In the genomic region with DNA sequence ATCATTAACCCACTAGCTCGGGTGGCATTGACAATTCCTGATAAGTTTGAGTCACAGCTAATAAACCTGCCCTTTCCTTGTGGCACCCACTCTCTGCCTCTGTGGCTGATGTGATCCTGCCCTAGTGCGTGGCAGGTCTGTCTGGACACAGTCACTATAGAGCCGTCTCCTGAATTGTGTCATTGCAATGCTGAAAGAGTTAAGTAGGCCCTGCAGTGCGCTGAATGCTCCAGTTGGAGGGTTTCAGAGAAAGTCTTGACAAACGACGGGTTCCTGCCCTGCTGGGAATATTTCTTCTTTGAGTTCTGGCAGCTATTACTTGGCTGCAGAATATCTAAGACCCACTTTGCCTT, we compare ENCODE assay signal across 15 cellular contexts. TPM values are rescaled to one million over a fixed set of nuclear protein-coding genes. Genes with fewer than 3 reads are reported as not detected.
DNase-seq lines count a peak whose midpoint lies in the region; ATAC-seq and TF ChIP-seq lines count a peak whose summit lies in the region.
"Had no signal": no experiment of that assay in that cellular context is flagged by ENCODE, and none has a peak within 500 bp of the region (broad histone marks: within the 10 kb centered on the region; RNA-seq: fewer than 3 reads in every experiment).

No MANE protein-coding gene starts in this region.

- H3K27ac Mint-ChIP-seq in activated CD4-positive, alpha-beta T cell treated with anti-CD3 and anti-CD28 coated beads for 36 hours: no peak overlapping the region
- H3K27ac Mint-ChIP-seq: activated CD8-positive, alpha-beta T cell treated with anti-CD3 and anti-CD28 coated beads, Interleukin-2, amount 10 ng/mL, durations not matched to agents 7 days and 5 days; stimulated activated naive CD8-positive, alpha-beta T cell treated with anti-CD3 and anti-CD28 coated beads, Interleukin-15, Interleukin-2, amounts not matched to agents 100 ng/mL and 50 ng/mL, for 24 hours had no signal

- no peak for TF ChIP-seq POLR2A in gastrocnemius medialis (IDR thresholded peaks at IDR 0.05)

- H3K4me3 ChIP-seq in left ventricle myocardium inferior (no peak overlapping the region), gastrocnemius medialis (no peak overlapping the region)

- intact Hi-C loops in left ventricle myocardium inferior (cut with micrococcal nuclease): no loop called here
- intact Hi-C loops in Right ventricle myocardium inferior (cut with DNase I): no loop called here
- intact Hi-C loops in gastrocnemius medialis (cut with DNase I; ENCODE audit: low total_unique reads): loop anchor here (2.0 kb wide), 1 partner anchor 20 kb away; the partner anchor contains the start of gene C11orf96
- intact Hi-C loops in activated CD4-positive, alpha-beta T cell treated with anti-CD3 and anti-CD28 coated beads for 36 hours (cut with DNase I, micrococcal nuclease): no loop called here

- H3K36me3 ChIP-seq in left ventricle myocardium inferior (peaks cover 22% of the 10 kb centered on the region), gastrocnemius medialis (no peaks in the 10 kb centered on the region)

- H3K27ac ChIP-seq in left ventricle myocardium inferior (replicated peaks) (peak overlapping the region; percentile 84), layer of hippocampus (ENCODE audit: low read depth, low read length) (peak overlapping the region; percentile 89), gastrocnemius medialis (peak overlapping the region; percentile 71 to 93 (median 86))

- H3K27me3 ChIP-seq in left ventricle myocardium inferior (ENCODE audit: low read depth): no peaks in the 10 kb centered on the region
- no peaks in the 10 kb centered on the region for H3K27me3 ChIP-seq in layer of hippocampus (ENCODE audit: control insufficient read depth, insufficient read depth, low read length)
- H3K27me3 ChIP-seq in gastrocnemius medialis: no peaks in the 10 kb centered on the region

- no peaks in the 10 kb centered on the region for H3K9me3 Mint-ChIP-seq in activated CD4-positive, alpha-beta T cell treated with anti-CD3 and anti-CD28 coated beads for 36 hours (ENCODE audit: low read depth)
- H3K9me3 Mint-ChIP-seq: stimulated activated naive CD8-positive, alpha-beta T cell treated with anti-CD3 and anti-CD28 coated beads, Interleukin-15, Interleukin-2, amounts not matched to agents 100 ng/mL and 50 ng/mL, for 24 hours had no signal

- H3K9me3 ChIP-seq in left ventricle myocardium inferior (replicated peaks): no peaks in the 10 kb centered on the region
- H3K9me3 ChIP-seq in gastrocnemius medialis: no peaks in the 10 kb centered on the region

- no peak for ATAC-seq in Right ventricle myocardium inferior
- no peak for ATAC-seq in gastrocnemius medialis
- ATAC-seq in GM19467 (IDR thresholded peaks at IDR 0.05; ENCODE audit: unreplicated experiment): no peak
- ATAC-seq in activated CD4-positive, alpha-beta T cell treated with anti-CD3 and anti-CD28 coated beads for 36 hours: no peak
- ATAC-seq: activated CD8-positive, alpha-beta T cell treated with anti-CD3 and anti-CD28 coated beads, Interleukin-2, amount 10 ng/mL, durations not matched to agents 7 days and 5 days had no signal

- TF ChIP-seq CTCF in left ventricle myocardium inferior (IDR thresholded peaks at IDR 0.05; ENCODE audit: borderline replicate concordance) (no peak), gastrocnemius medialis (IDR thresholded peaks at IDR 0.05 in 4 of 5, conservative IDR thresholded peaks at IDR 0.05 in 1 of 5) (no peak)

- no peaks in the 10 kb centered on the region for H3K27me3 Mint-ChIP-seq in activated CD4-positive, alpha-beta T cell treated with anti-CD3 and anti-CD28 coated beads for 36 hours
- H3K27me3 Mint-ChIP-seq: stimulated activated naive CD8-positive, alpha-beta T cell treated with anti-CD3 and anti-CD28 coated beads, Interleukin-15, Interleukin-2, amounts not matched to agents 100 ng/mL and 50 ng/mL, for 24 hours had no signal

- H3K36me3 Mint-ChIP-seq in activated CD4-positive, alpha-beta T cell treated with anti-CD3 and anti-CD28 coated beads for 36 hours (ENCODE audit: low read depth): peaks cover 27% of the 10 kb centered on the region

- in situ Hi-C loops in gastrocnemius medialis (cut with MboI; ENCODE audit: low sequenced_read_pairs in 4 of 4): no loop called here

- H3K4me1 ChIP-seq in left ventricle myocardium inferior (peaks cover 72% of the 10 kb centered on the region), gastrocnemius medialis (peaks cover 26 to 33% of the 10 kb centered on the region in 2 donors)

- H3K4me3 Mint-ChIP-seq in activated CD4-positive, alpha-beta T cell treated with anti-CD3 and anti-CD28 coated beads for 36 hours: no peak overlapping the region
- H3K4me3 Mint-ChIP-seq: activated CD8-positive, alpha-beta T cell treated with anti-CD3 and anti-CD28 coated beads, Interleukin-2, amount 10 ng/mL, durations not matched to agents 7 days and 5 days; stimulated activated naive CD8-positive, alpha-beta T cell treated with anti-CD3 and anti-CD28 coated beads, Interleukin-15, Interleukin-2, amounts not matched to agents 100 ng/mL and 50 ng/mL, for 24 hours had no signal

- DNase-seq in left ventricle myocardium inferior: no peak
- no peak for DNase-seq in Right ventricle myocardium inferior (ENCODE audit: missing footprints)
- DNase-seq in gastrocnemius medialis: no peak
- DNase-seq in stimulated activated naive CD4-positive, alpha-beta T cell (lab: John Stamatoyannopoulos, UW): no peak
- no peak for DNase-seq in NAMALWA (ENCODE audit: low spot score)
- no peak for DNase-seq in activated CD4-positive, alpha-beta T cell treated with anti-CD3 and anti-CD28 coated beads for 36 hours
- DNase-seq: activated CD8-positive, alpha-beta T cell treated with anti-CD3 and anti-CD28 coated beads, Interleukin-2, amount 10 ng/mL, durations not matched to agents 7 days and 5 days; activated gamma-delta T cell; cerebellar nuclear complex; KG1; left cardiac atrium; stimulated activated CD4-positive, alpha-beta T cell treated with anti-CD3 and anti-CD28 coated beads, Interleukin-4, amount 100 ng/mL, for 1 hour had no signal

- CTCF ChIA-PET in activated CD4-positive, alpha-beta T cell treated with anti-CD3 and anti-CD28 coated beads for 36 hours (lab: Charles Lee): interaction anchor here (0.6 to 2.3 kb wide), 4 partner anchors 33 to 321 kb away, joined by 3 to 11 read pairs (median 4); no protein-coding TSS in a partner anchor

- peaks cover 14% of the 10 kb centered on the region for H3K4me1 Mint-ChIP-seq in activated CD4-positive, alpha-beta T cell treated with anti-CD3 and anti-CD28 coated beads for 36 hours

- POLR2A ChIA-PET in activated CD4-positive, alpha-beta T cell treated with anti-CD3 and anti-CD28 coated beads for 36 hours (lab: Charles Lee): no interaction called here

RNA-seq across cellular contexts. Expression of gene C11orf96, which starts 19.5 kb away (rescaled TPM):
- 20.1 TPM for total RNA-seq in left ventricle myocardium inferior
- total RNA-seq in Right ventricle myocardium inferior: 19.8 TPM
- total RNA-seq in gastrocnemius medialis: 100 to 1,000 TPM in 1 of 4 donors, 10 to 100 TPM in 3; 22.4 to 220 (median 78.4) TPM
- total RNA-seq in activated CD4-positive, alpha-beta T cell treated with anti-CD3 and anti-CD28 coated beads for 36 hours: under 1 TPM; 0.42 to 0.62 TPM

RNA-seq across cellular contexts. Expression of gene ALKBH3, which starts 42.3 kb away (rescaled TPM):
- total RNA-seq in left ventricle myocardium inferior: 18.1 TPM
- 14.2 TPM for total RNA-seq in Right ventricle myocardium inferior
- 10 to 100 TPM; 27.5 to 44.1 (median 42.0) TPM for total RNA-seq in gastrocnemius medialis
- total RNA-seq in activated CD4-positive, alpha-beta T cell treated with anti-CD3 and anti-CD28 coated beads for 36 hours: 10 to 100 TPM; 41.9 to 42.3 TPM

Comparison
In these comparisons a context has a peak if more than half of its experiments do, and no peak if none do; other contexts are left out.
1. RNA of gene C11orf96, which starts 19.5 kb away (total RNA-seq): 22.4 to 220 TPM in gastrocnemius medialis, 20.1 TPM in left ventricle myocardium inferior (single experiment) and 19.8 TPM in Right ventricle myocardium inferior (single experiment); 0.42 to 0.62 TPM in activated CD4-positive, alpha-beta T cell treated with anti-CD3 and anti-CD28 coated beads for 36 hours; every median in the first group is over 10 times any median in the second.
2. Peak in every context shown above with its lines, with median percentiles within 50 percentile points of each other: H3K27ac ChIP-seq.